Comparison of ENCODE assay signal across 1 cellular context in genomic region chr13:69423844-69424243, GRCh38.
TF ChIP-seq lines count a peak whose summit lies in the region.

No MANE protein-coding gene starts in this region.

TF ChIP-seq in GM23338, 12 proteins besides CTCF, POLR2A, EP300 and RAD21 (continued from another document):
- TF ChIP-seq, protein P1, sequence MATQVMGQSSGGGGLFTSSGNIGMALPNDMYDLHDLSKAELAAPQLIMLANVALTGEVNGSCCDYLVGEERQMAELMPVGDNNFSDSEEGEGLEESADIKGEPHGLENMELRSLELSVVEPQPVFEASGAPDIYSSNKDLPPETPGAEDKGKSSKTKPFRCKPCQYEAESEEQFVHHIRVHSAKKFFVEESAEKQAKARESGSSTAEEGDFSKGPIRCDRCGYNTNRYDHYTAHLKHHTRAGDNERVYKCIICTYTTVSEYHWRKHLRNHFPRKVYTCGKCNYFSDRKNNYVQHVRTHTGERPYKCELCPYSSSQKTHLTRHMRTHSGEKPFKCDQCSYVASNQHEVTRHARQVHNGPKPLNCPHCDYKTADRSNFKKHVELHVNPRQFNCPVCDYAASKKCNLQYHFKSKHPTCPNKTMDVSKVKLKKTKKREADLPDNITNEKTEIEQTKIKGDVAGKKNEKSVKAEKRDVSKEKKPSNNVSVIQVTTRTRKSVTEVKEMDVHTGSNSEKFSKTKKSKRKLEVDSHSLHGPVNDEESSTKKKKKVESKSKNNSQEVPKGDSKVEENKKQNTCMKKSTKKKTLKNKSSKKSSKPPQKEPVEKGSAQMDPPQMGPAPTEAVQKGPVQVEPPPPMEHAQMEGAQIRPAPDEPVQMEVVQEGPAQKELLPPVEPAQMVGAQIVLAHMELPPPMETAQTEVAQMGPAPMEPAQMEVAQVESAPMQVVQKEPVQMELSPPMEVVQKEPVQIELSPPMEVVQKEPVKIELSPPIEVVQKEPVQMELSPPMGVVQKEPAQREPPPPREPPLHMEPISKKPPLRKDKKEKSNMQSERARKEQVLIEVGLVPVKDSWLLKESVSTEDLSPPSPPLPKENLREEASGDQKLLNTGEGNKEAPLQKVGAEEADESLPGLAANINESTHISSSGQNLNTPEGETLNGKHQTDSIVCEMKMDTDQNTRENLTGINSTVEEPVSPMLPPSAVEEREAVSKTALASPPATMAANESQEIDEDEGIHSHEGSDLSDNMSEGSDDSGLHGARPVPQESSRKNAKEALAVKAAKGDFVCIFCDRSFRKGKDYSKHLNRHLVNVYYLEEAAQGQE (IDR thresholded peaks at IDR 0.05; ENCODE audit: unreplicated experiment): no peak
- TF ChIP-seq NANOG (IDR thresholded peaks at IDR 0.05; ENCODE audit: borderline replicate concordance) (no peak), ZNF331 (CRISPR knock-in tag; IDR thresholded peaks at IDR 0.05; ENCODE audit: low read depth) (no peak), EZH2phosphoT487 (IDR thresholded peaks at IDR 0.05; ENCODE audit: unreplicated experiment) (no peak), ZNF114 (CRISPR knock-in tag; IDR thresholded peaks at IDR 0.05) (no peak), EZH2 (IDR thresholded peaks at IDR 0.05; ENCODE audit: low read depth, unreplicated experiment) (no peak)
- TF ChIP-seq, protein P2, sequence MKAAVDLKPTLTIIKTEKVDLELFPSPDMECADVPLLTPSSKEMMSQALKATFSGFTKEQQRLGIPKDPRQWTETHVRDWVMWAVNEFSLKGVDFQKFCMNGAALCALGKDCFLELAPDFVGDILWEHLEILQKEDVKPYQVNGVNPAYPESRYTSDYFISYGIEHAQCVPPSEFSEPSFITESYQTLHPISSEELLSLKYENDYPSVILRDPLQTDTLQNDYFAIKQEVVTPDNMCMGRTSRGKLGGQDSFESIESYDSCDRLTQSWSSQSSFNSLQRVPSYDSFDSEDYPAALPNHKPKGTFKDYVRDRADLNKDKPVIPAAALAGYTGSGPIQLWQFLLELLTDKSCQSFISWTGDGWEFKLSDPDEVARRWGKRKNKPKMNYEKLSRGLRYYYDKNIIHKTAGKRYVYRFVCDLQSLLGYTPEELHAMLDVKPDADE (IDR thresholded peaks at IDR 0.05): no peak
